8 cellular contexts compared by ENCODE assay signal in the genomic region with DNA sequence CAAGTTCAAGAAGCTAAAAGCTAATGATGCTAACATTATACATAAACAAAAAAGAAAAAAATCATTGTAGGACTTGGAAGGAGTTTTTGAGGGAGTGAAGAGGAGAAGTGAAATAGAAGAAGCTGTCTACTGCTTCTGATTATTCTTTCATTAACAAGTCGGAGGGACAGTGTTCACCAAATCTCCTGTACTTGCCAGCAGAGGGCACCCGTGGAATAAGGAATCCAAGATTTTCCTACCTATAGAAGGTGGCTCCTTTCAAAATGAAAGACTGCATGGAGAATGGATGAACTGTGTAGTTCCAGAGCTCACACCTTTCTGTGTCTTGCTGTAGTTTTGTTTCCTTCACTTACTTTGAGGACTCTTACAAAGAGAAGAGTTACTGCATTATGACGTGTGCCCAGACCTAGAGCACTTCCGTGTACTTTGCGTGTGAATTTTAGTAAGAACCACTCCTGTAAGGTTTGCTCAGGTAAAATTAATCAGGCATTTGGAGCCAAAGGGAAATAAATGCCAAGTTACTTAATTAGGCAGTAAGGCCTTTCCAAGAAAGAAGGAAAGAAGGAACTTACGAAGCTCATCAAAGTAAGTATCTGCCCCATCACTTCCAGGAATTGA.
DNase-seq lines count a peak whose midpoint lies in the region; ATAC-seq and TF ChIP-seq lines count a peak whose summit lies in the region.

No MANE protein-coding gene starts in this region.

- POLR2A ChIA-PET in activated CD4-positive, alpha-beta memory T cell treated with anti-CD3 and anti-CD28 coated beads, Interleukin-2, amount 10 ng/mL, durations not matched to agents 7 days and 5 days (lab: Charles Lee), result no interaction called here

- no peaks in the 10 kb centered on the region for H3K9me3 Mint-ChIP-seq in activated CD4-positive, alpha-beta memory T cell treated with anti-CD3 and anti-CD28 coated beads, Interleukin-2, amount 10 ng/mL, durations not matched to agents 7 days and 5 days
- no peaks in the 10 kb centered on the region for H3K9me3 Mint-ChIP-seq in progenitor cell of endocrine pancreas (ENCODE audit: low read depth)

- no peak overlapping the region for H3K4me3 Mint-ChIP-seq in activated CD4-positive, alpha-beta memory T cell treated with anti-CD3 and anti-CD28 coated beads, Interleukin-2, amount 10 ng/mL, durations not matched to agents 7 days and 5 days
- no peak overlapping the region for H3K4me3 Mint-ChIP-seq in progenitor cell of endocrine pancreas (ENCODE audit: low read depth)

- no peaks in the 10 kb centered on the region for H3K27me3 Mint-ChIP-seq in activated CD4-positive, alpha-beta memory T cell treated with anti-CD3 and anti-CD28 coated beads, Interleukin-2, amount 10 ng/mL, durations not matched to agents 7 days and 5 days
- H3K27me3 Mint-ChIP-seq in progenitor cell of endocrine pancreas, result no peaks in the 10 kb centered on the region

- intact Hi-C loops in head of caudate nucleus (cut with DNase I), result loop anchor here (10.0 kb wide), 1 partner anchor 513 kb away; no protein-coding TSS in a partner anchor

- no peaks in the 10 kb centered on the region for H3K4me1 Mint-ChIP-seq in activated CD4-positive, alpha-beta memory T cell treated with anti-CD3 and anti-CD28 coated beads, Interleukin-2, amount 10 ng/mL, durations not matched to agents 7 days and 5 days
- H3K4me1 Mint-ChIP-seq in progenitor cell of endocrine pancreas (ENCODE audit: low read depth), result peaks cover 9% of the 10 kb centered on the region

- H3K27ac Mint-ChIP-seq in activated CD4-positive, alpha-beta memory T cell treated with anti-CD3 and anti-CD28 coated beads, Interleukin-2, amount 10 ng/mL, durations not matched to agents 7 days and 5 days, result no peak overlapping the region
- no peak overlapping the region for H3K27ac Mint-ChIP-seq in progenitor cell of endocrine pancreas

- ATAC-seq in HG02642 (IDR thresholded peaks at IDR 0.05; ENCODE audit: poor library complexity, unreplicated experiment) (peak; percentile 61), HG03108 (IDR thresholded peaks at IDR 0.05; ENCODE audit: unreplicated experiment) (no peak)

- peak; percentile 31 to 33 for DNase-seq in activated T-cell treated with anti-CD3 and anti-CD28 coated beads, Interleukin-2, amount 50 U/mL, for 48 hours
- DNase-seq in activated T-cell treated with anti-CD3 and anti-CD28 coated beads, Interleukin-2, amount 50 U/mL, for 1 hour, result no peak
- DNase-seq in NCI-H2107 treated with DMSO at 0.1 percent for 48 hours (lab: John Stamatoyannopoulos, UW; ENCODE audit: unreplicated experiment) (peak; percentile 84), head of caudate nucleus (peak; percentile 27 to 88 (median 74)), progenitor cell of endocrine pancreas (ENCODE audit: low spot score, unreplicated experiment) (peak; percentile 51)
- peak; percentile 17 for DNase-seq in activated CD4-positive, alpha-beta memory T cell treated with anti-CD3 and anti-CD28 coated beads, Interleukin-2, amount 10 ng/mL, durations not matched to agents 7 days and 5 days

- CTCF ChIA-PET in activated CD4-positive, alpha-beta memory T cell treated with anti-CD3 and anti-CD28 coated beads, Interleukin-2, amount 10 ng/mL, durations not matched to agents 7 days and 5 days (lab: Charles Lee), result interaction anchor here (0.9 to 1.0 kb wide), 2 partner anchors 17 to 513 kb away, joined by 3 to 5 read pairs; no protein-coding TSS in a partner anchor

- peak; percentile 93 for TF ChIP-seq CTCF in progenitor cell of endocrine pancreas (IDR thresholded peaks at IDR 0.05; ENCODE audit: unreplicated experiment)

- no peaks in the 10 kb centered on the region for H3K36me3 Mint-ChIP-seq in activated CD4-positive, alpha-beta memory T cell treated with anti-CD3 and anti-CD28 coated beads, Interleukin-2, amount 10 ng/mL, durations not matched to agents 7 days and 5 days (ENCODE audit: low read depth)
- H3K36me3 Mint-ChIP-seq in progenitor cell of endocrine pancreas (ENCODE audit: insufficient read depth), result peaks cover 1% of the 10 kb centered on the region
